Comparison of ENCODE assay signal across 8 cellular contexts in the genomic region with DNA sequence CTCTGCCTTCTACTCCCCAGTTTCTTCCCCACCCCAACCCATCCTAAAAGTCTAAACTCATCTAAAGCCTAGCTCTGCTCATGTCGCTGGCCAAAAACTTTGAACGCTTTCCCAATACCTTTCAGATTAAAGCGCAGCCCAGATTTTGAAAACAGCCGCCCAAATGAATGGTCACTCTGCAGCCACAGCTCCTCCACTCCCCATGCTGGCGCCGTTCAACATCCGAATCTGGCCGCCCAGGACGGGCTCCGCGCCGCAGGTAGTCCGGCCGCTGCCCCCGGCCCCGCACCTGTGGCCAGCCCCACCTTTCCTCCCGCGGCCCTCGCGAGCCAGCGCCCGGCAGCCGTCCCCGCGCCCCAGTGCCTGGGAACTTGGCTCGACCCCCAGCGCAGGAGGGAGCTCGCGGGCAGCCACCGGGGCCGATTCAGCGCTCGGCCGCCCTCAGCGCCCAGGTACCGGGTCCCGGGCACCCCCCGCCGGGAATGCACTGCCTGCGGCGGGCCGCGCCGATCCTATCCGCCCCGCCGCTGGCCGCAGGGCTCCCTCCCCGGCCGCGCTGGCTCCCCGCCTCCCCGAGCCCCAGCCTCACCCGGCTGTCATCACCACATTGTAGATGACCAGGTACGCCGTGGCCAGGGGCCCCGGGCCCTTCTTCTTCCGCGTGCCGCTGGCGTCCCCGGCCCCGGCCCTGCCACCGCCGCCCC. TPM values are rescaled to one million over a fixed set of nuclear protein-coding genes. Genes with fewer than 3 reads are reported as not detected.
DNase-seq lines count a peak whose midpoint lies in the region; TF ChIP-seq lines count a peak whose summit lies in the region.

No MANE protein-coding gene starts in this region.

- TF ChIP-seq CTCF in MM.1S (IDR thresholded peaks at IDR 0.05; ENCODE audit: low read length) (peak; percentile 6; the same call in 1 of the 2 replicates), sigmoid colon (IDR thresholded peaks at IDR 0.05) (peak in 1 of 4 experiments; percentile 38)

- H3K9me3 ChIP-seq in MM.1S (replicated peaks; ENCODE audit: insufficient read depth, low read length), result no peaks in the 10 kb centered on the region
- H3K9me3 ChIP-seq in sigmoid colon, result no peaks in the 10 kb centered on the region

- DNase-seq in activated gamma-delta T cell (lab: John Stamatoyannopoulos, UW) (peak; percentile 51), activated gamma-delta T cell treated with Interleukin-2 at 50 U/mL for 16 hours (no peak), H7 (peak; percentile 86), MM.1S (no peak), amygdala (lab: John Stamatoyannopoulos, UW) (peak in 32 of 56 donors; percentile 46 to 83 (median 66)), hepatic stellate cell (ENCODE audit: low spot score) (peak; percentile 39), sigmoid colon (peak; percentile 83), DMS153 treated with DMSO at 0.1 percent for 48 hours (lab: John Stamatoyannopoulos, UW; ENCODE audit: unreplicated experiment) (no peak)

- peak overlapping the region; percentile 85; the same call in 1 of the 2 replicates for H3K4me2 ChIP-seq in MM.1S (ENCODE audit: low read depth, low read length)

- H4K20me1 ChIP-seq in MM.1S (ENCODE audit: insufficient read depth, low read length), result no peaks in the 10 kb centered on the region

- peak overlapping the region; percentile 78 for H2AFZ ChIP-seq in MM.1S (ENCODE audit: low read length)

- intact Hi-C loops in sigmoid colon (cut with DNase I), result loop anchor here (2.0 kb wide), 1 partner anchor 138 kb away; no protein-coding TSS in a partner anchor

- H3K9me2 ChIP-seq in MM.1S (replicated peaks; ENCODE audit: insufficient read depth, low read length), result no peaks in the 10 kb centered on the region

- WGBS in sigmoid colon, 2 donors, result 1% methylated on average over 65 of the region's 65 CpGs

- no peak for TF ChIP-seq POLR2A in sigmoid colon (IDR thresholded peaks at IDR 0.05)

- H3K4me3 ChIP-seq in H7 (ENCODE audit: insufficient read depth, low read depth, low read length) (peak overlapping the region; percentile 65), MM.1S (ENCODE audit: low read length) (peak overlapping the region; percentile 80), sigmoid colon (peak overlapping the region; percentile 86 to 99 (median 93))

- peak overlapping the region; percentile 74 for H3K9ac ChIP-seq in MM.1S (ENCODE audit: low read length)

- peak overlapping the region; percentile 42; the same call in 1 of the 2 replicates for H3K27ac ChIP-seq in MM.1S (ENCODE audit: low read length)
- H3K27ac ChIP-seq in sigmoid colon, result peak overlapping the region; percentile 91 to 96 (median 95)

- peaks cover 14% of the 10 kb centered on the region for H3K4me1 ChIP-seq in MM.1S (ENCODE audit: low read length)
- peaks cover 0 to 22% (median 12%) of the 10 kb centered on the region in 4 donors for H3K4me1 ChIP-seq in sigmoid colon

- no peak for TF ChIP-seq EP300 in sigmoid colon (IDR thresholded peaks at IDR 0.05)

- H3K36me3 ChIP-seq in H7 (replicated peaks; ENCODE audit: control insufficient read depth, insufficient read depth, low read length) (no peaks in the 10 kb centered on the region), MM.1S (replicated peaks; ENCODE audit: insufficient read depth, low read length) (0 out of 2 replicates have a peak, but pooled peaks cover 3% of the 10 kb centered on the region), sigmoid colon (peaks cover 0 to 21% (median 0%) of the 10 kb centered on the region in 4 donors)

- H3K27me3 ChIP-seq in H7 (ENCODE audit: control insufficient read depth, insufficient read depth, low read length) (no peaks in the 10 kb centered on the region), MM.1S (replicated peaks; ENCODE audit: insufficient read depth, low read length) (no peaks in the 10 kb centered on the region), sigmoid colon (no peaks in the 10 kb centered on the region)

- H3K79me2 ChIP-seq in MM.1S (ENCODE audit: low read length), result peaks cover 26% of the 10 kb centered on the region

- no peaks in the 10 kb centered on the region for H3F3A ChIP-seq in MM.1S (ENCODE audit: insufficient read depth, low read length)

RNA-seq across cellular contexts. Expression of gene HACD2, which starts 0.4 kb away (rescaled TPM):
- 15.0 and 17.2 TPM in 2 replicates for total RNA-seq in H7 (2014; rRNA removed; shearing (Covaris generic))
- total RNA-seq in sigmoid colon, result 10 to 100 TPM; 15.3 to 26.4 (median 19.2) TPM
- polyA plus RNA-seq in sigmoid colon, result 10 to 100 TPM in 1 of 3 donors, 1 to 10 TPM in 2; 6.6 to 24.9 (median 7.6) TPM

Comparison
In these comparisons a context has a peak if more than half of its experiments do, and no peak if none do; other contexts are left out.
1. DNase-seq: peak in activated gamma-delta T cell (single experiment), H7 (single experiment), amygdala (32 of 56), hepatic stellate cell (single experiment) and sigmoid colon (single experiment); none in activated gamma-delta T cell treated with Interleukin-2 at 50 U/mL for 16 hours (single experiment), MM.1S (single experiment) and DMS153 treated with DMSO at 0.1 percent for 48 hours (single experiment).
2. Peak in every context shown above with its lines, with median percentiles within 50 percentile points of each other: H3K4me3 ChIP-seq.